Comparison of ENCODE assay signal across 26 cellular contexts in the genomic region with DNA sequence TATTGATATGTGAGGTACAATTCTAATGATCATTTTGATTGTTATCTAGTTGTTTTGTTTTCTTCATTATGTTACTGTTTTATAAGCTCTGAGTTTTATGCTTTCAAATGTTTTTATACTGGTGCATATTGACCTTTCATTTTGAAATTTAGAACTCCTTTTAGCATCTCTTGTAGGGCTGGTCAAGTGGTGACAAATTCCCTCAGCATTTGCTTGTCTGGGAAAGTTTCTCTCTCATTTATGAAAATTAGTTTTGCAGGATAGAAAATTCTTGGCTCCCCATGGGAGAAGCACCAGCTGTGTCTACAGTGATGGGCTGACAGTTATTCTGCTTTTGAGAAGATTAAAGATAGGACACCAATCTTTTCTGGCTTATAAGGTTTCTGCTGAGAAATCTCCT.
"Had no signal": no experiment of that assay in that cellular context is flagged by ENCODE, and none has a peak within 500 bp of the region (broad histone marks: within the 10 kb centered on the region; RNA-seq: fewer than 3 reads in every experiment).

No MANE protein-coding gene starts in this region.

- H3K4me1 Mint-ChIP-seq: activated naive CD8-positive, alpha-beta T cell treated with anti-CD3 and anti-CD28 coated beads for 36 hours; activated T-helper 17 cell treated with anti-CD3 and anti-CD28 coated beads, Interleukin-2, amount 50 U/mL, for 72 hours had no signal

- H2AFZ ChIP-seq: parathyroid adenoma had no signal

- H3K4me3 Mint-ChIP-seq: activated naive CD8-positive, alpha-beta T cell treated with anti-CD3 and anti-CD28 coated beads for 36 hours; activated T-cell treated with anti-CD3 and anti-CD28 coated beads, Interleukin-2, amount 50 U/mL, for 24 hours; activated T-helper 17 cell treated with anti-CD3 and anti-CD28 coated beads, Interleukin-2, amount 50 U/mL, for 72 hours; naive B cell; stimulated activated effector memory CD8-positive, alpha-beta T cell treated with anti-CD3 and anti-CD28 coated beads, Interleukin-12 subunit alpha, Interleukin-12 subunit beta, amount 100 ng/mL, for 72 hours; WTC11 had no signal

- H3K9ac ChIP-seq: parathyroid adenoma had no signal

- H3K27ac ChIP-seq: body of pancreas, esophagus muscularis mucosa, gastroesophageal sphincter, heart right ventricle, parathyroid adenoma, stomach, transverse colon had no signal

- H3K36me3 ChIP-seq: esophagus muscularis mucosa, transverse colon had no signal

- ATAC-seq: activated T-helper 17 cell treated with anti-CD3 and anti-CD28 coated beads, Interleukin-2, amount 50 U/mL, for 72 hours; body of pancreas; gastroesophageal sphincter; heart right ventricle; left colon; mucosa of descending colon; sciatic nerve; stimulated activated effector memory CD8-positive, alpha-beta T cell treated with anti-CD3 and anti-CD28 coated beads, Interleukin-12 subunit alpha, Interleukin-12 subunit beta, amount 100 ng/mL, for 72 hours; WTC11 had no signal

- H3K4me3 ChIP-seq: body of pancreas, esophagus muscularis mucosa, gastroesophageal sphincter, heart right ventricle, mucosa of descending colon, stomach, transverse colon had no signal

- H3K4me1 ChIP-seq: body of pancreas, esophagus muscularis mucosa, gastroesophageal sphincter, heart right ventricle, parathyroid adenoma, transverse colon had no signal

- DNase-seq: activated naive CD8-positive, alpha-beta T cell treated with anti-CD3 and anti-CD28 coated beads for 36 hours; activated T-cell treated with anti-CD3 and anti-CD28 coated beads, Interleukin-2, amount 50 U/mL, for 24 hours; amygdala; body of pancreas; effector CD8-positive, alpha-beta T cell; heart right ventricle; left colon; mesenchymal stem cell; mucosa of descending colon; naive B cell; nucleus accumbens; small intestine; stimulated activated CD4-positive, alpha-beta T cell treated with anti-CD3 and anti-CD28 coated beads, Interleukin-2, amount 100 ng/mL, for 24 hours; stomach; T-helper 1 cell; T-helper 9 cell; transverse colon had no signal

- FAIRE-seq: keratinocyte, small intestine, urothelium cell line had no signal

- H3K27me3 Mint-ChIP-seq: activated naive CD8-positive, alpha-beta T cell treated with anti-CD3 and anti-CD28 coated beads for 36 hours; activated T-cell treated with anti-CD3 and anti-CD28 coated beads, Interleukin-2, amount 50 U/mL, for 24 hours; activated T-helper 17 cell treated with anti-CD3 and anti-CD28 coated beads, Interleukin-2, amount 50 U/mL, for 72 hours; naive B cell had no signal

- H3K27ac Mint-ChIP-seq: activated naive CD8-positive, alpha-beta T cell treated with anti-CD3 and anti-CD28 coated beads for 36 hours; activated T-cell treated with anti-CD3 and anti-CD28 coated beads, Interleukin-2, amount 50 U/mL, for 24 hours; activated T-helper 17 cell treated with anti-CD3 and anti-CD28 coated beads, Interleukin-2, amount 50 U/mL, for 72 hours; naive B cell; stimulated activated effector memory CD8-positive, alpha-beta T cell treated with anti-CD3 and anti-CD28 coated beads, Interleukin-12 subunit alpha, Interleukin-12 subunit beta, amount 100 ng/mL, for 72 hours; WTC11 had no signal

- H3K27me3 ChIP-seq: body of pancreas, esophagus muscularis mucosa, gastroesophageal sphincter, heart right ventricle, stomach, transverse colon had no signal

- H3K79me2 ChIP-seq: parathyroid adenoma had no signal
